1 cellular context compared by ENCODE assay signal in the genomic region with DNA sequence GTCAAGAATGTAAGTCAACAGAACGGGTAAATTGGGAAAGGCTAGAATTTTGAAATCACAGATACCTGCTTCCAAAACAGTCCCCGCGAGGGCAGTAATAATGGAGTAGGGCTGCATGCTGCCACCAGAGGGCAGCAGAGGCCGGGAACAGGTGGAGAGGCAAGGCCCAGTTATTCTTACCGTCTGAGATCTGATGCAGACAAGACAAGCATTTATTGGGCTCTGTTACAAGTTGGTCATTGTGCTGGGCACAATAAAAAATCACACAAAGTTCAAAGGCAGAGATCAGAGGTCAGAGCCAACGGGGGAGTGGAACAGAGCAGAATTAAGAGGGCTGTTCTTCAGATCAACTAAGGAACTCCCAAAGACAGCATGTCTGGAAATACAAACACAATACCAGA.
TF ChIP-seq lines count a peak whose summit lies in the region.

No MANE protein-coding gene starts in this region.

TF ChIP-seq in HepG2, 621 proteins besides CTCF, POLR2A, EP300 and RAD21 (continued from another document and continues in another):
- TF ChIP-seq, protein P1, sequence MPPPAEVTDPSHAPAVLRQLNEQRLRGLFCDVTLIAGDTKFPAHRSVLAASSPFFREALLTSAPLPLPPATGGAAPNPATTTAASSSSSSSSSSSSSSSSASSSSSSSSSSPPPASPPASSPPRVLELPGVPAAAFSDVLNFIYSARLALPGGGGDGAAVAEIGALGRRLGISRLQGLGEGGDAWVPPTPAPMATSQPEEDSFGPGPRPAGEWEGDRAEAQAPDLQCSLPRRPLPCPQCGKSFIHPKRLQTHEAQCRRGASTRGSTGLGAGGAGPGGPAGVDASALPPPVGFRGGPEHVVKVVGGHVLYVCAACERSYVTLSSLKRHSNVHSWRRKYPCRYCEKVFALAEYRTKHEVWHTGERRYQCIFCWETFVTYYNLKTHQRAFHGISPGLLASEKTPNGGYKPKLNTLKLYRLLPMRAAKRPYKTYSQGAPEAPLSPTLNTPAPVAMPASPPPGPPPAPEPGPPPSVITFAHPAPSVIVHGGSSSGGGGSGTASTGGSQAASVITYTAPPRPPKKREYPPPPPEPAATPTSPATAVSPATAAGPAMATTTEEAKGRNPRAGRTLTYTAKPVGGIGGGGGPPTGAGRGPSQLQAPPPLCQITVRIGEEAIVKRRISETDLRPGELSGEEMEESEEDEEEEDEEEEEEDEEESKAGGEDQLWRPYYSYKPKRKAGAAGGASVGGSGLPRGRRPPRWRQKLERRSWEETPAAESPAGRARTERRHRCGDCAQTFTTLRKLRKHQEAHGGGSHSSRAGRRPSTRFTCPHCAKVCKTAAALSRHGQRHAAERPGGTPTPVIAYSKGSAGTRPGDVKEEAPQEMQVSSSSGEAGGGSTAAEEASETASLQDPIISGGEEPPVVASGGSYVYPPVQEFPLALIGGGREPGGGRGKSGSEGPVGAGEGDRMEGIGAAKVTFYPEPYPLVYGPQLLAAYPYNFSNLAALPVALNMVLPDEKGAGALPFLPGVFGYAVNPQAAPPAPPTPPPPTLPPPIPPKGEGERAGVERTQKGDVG (CRISPR knock-in tag; IDR thresholded peaks at IDR 0.05; ENCODE audit: borderline replicate concordance) = no peak
- TF ChIP-seq, protein P2, sequence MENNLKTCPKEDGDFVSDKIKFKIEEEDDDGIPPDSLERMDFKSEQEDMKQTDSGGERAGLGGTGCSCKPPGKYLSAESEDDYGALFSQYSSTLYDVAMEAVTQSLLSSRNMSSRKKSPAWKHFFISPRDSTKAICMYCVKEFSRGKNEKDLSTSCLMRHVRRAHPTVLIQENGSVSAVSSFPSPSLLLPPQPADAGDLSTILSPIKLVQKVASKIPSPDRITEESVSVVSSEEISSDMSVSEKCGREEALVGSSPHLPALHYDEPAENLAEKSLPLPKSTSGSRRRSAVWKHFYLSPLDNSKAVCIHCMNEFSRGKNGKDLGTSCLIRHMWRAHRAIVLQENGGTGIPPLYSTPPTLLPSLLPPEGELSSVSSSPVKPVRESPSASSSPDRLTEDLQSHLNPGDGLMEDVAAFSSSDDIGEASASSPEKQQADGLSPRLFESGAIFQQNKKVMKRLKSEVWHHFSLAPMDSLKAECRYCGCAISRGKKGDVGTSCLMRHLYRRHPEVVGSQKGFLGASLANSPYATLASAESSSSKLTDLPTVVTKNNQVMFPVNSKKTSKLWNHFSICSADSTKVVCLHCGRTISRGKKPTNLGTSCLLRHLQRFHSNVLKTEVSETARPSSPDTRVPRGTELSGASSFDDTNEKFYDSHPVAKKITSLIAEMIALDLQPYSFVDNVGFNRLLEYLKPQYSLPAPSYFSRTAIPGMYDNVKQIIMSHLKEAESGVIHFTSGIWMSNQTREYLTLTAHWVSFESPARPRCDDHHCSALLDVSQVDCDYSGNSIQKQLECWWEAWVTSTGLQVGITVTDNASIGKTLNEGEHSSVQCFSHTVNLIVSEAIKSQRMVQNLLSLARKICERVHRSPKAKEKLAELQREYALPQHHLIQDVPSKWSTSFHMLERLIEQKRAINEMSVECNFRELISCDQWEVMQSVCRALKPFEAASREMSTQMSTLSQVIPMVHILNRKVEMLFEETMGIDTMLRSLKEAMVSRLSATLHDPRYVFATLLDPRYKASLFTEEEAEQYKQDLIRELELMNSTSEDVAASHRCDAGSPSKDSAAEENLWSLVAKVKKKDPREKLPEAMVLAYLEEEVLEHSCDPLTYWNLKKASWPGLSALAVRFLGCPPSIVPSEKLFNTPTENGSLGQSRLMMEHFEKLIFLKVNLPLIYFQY (CRISPR knock-in tag; IDR thresholded peaks at IDR 0.05; ENCODE audit: borderline replicate concordance) = peak; percentile 63; the same call in 1 of the 2 replicates
- TF ChIP-seq KDM4B (CRISPR knock-in tag; IDR thresholded peaks at IDR 0.05) (no peak), MIER3 (CRISPR knock-in tag; IDR thresholded peaks at IDR 0.05; ENCODE audit: borderline replicate concordance) (peak; percentile 32; the same call in 1 of the 2 replicates), HDAC2 (CRISPR knock-in tag; IDR thresholded peaks at IDR 0.05) (no peak), RBFOX2 (IDR thresholded peaks at IDR 0.05; ENCODE audit: low read depth, low read length) (no peak), GATA4 (IDR thresholded peaks at IDR 0.05; ENCODE audit: borderline replicate concordance, low read depth) (no peak), ZNF562 (CRISPR knock-in tag; IDR thresholded peaks at IDR 0.05; ENCODE audit: borderline replicate concordance) (no peak), GTF3A (CRISPR knock-in tag; conservative IDR thresholded peaks at IDR 0.05) (no peak), NR2F1 (CRISPR knock-in tag; IDR thresholded peaks at IDR 0.05) (0 out of 4 replicates have a peak, but pooled peaks of 1 of the 2 experiments have one; percentile 28), ZNF432 (CRISPR knock-in tag; IDR thresholded peaks at IDR 0.05; ENCODE audit: borderline replicate concordance) (no peak), ZNF326 (CRISPR knock-in tag; IDR thresholded peaks at IDR 0.05; ENCODE audit: borderline replicate concordance) (no peak), ZMAT3 (CRISPR knock-in tag; conservative IDR thresholded peaks at IDR 0.05) (no peak), HOXD1 (CRISPR knock-in tag; IDR thresholded peaks at IDR 0.05) (no peak), TEAD3 (CRISPR knock-in tag; optimal IDR thresholded peaks at IDR 0.05; ENCODE audit: borderline replicate concordance) (peak; percentile 33)
- TF ChIP-seq, protein P3, sequence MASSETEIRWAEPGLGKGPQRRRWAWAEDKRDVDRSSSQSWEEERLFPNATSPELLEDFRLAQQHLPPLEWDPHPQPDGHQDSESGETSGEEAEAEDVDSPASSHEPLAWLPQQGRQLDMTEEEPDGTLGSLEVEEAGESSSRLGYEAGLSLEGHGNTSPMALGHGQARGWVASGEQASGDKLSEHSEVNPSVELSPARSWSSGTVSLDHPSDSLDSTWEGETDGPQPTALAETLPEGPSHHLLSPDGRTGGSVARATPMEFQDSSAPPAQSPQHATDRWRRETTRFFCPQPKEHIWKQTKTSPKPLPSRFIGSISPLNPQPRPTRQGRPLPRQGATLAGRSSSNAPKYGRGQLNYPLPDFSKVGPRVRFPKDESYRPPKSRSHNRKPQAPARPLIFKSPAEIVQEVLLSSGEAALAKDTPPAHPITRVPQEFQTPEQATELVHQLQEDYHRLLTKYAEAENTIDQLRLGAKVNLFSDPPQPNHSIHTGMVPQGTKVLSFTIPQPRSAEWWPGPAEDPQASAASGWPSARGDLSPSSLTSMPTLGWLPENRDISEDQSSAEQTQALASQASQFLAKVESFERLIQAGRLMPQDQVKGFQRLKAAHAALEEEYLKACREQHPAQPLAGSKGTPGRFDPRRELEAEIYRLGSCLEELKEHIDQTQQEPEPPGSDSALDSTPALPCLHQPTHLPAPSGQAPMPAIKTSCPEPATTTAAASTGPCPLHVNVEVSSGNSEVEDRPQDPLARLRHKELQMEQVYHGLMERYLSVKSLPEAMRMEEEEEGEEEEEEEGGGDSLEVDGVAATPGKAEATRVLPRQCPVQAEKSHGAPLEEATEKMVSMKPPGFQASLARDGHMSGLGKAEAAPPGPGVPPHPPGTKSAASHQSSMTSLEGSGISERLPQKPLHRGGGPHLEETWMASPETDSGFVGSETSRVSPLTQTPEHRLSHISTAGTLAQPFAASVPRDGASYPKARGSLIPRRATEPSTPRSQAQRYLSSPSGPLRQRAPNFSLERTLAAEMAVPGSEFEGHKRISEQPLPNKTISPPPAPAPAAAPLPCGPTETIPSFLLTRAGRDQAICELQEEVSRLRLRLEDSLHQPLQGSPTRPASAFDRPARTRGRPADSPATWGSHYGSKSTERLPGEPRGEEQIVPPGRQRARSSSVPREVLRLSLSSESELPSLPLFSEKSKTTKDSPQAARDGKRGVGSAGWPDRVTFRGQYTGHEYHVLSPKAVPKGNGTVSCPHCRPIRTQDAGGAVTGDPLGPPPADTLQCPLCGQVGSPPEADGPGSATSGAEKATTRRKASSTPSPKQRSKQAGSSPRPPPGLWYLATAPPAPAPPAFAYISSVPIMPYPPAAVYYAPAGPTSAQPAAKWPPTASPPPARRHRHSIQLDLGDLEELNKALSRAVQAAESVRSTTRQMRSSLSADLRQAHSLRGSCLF (CRISPR knock-in tag; IDR thresholded peaks at IDR 0.05; ENCODE audit: borderline replicate concordance) = no peak
- TF ChIP-seq, protein P4, sequence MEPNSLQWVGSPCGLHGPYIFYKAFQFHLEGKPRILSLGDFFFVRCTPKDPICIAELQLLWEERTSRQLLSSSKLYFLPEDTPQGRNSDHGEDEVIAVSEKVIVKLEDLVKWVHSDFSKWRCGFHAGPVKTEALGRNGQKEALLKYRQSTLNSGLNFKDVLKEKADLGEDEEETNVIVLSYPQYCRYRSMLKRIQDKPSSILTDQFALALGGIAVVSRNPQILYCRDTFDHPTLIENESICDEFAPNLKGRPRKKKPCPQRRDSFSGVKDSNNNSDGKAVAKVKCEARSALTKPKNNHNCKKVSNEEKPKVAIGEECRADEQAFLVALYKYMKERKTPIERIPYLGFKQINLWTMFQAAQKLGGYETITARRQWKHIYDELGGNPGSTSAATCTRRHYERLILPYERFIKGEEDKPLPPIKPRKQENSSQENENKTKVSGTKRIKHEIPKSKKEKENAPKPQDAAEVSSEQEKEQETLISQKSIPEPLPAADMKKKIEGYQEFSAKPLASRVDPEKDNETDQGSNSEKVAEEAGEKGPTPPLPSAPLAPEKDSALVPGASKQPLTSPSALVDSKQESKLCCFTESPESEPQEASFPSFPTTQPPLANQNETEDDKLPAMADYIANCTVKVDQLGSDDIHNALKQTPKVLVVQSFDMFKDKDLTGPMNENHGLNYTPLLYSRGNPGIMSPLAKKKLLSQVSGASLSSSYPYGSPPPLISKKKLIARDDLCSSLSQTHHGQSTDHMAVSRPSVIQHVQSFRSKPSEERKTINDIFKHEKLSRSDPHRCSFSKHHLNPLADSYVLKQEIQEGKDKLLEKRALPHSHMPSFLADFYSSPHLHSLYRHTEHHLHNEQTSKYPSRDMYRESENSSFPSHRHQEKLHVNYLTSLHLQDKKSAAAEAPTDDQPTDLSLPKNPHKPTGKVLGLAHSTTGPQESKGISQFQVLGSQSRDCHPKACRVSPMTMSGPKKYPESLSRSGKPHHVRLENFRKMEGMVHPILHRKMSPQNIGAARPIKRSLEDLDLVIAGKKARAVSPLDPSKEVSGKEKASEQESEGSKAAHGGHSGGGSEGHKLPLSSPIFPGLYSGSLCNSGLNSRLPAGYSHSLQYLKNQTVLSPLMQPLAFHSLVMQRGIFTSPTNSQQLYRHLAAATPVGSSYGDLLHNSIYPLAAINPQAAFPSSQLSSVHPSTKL (CRISPR knock-in tag; IDR thresholded peaks at IDR 0.05) = peak; percentile 61
- TF ChIP-seq, protein P5, sequence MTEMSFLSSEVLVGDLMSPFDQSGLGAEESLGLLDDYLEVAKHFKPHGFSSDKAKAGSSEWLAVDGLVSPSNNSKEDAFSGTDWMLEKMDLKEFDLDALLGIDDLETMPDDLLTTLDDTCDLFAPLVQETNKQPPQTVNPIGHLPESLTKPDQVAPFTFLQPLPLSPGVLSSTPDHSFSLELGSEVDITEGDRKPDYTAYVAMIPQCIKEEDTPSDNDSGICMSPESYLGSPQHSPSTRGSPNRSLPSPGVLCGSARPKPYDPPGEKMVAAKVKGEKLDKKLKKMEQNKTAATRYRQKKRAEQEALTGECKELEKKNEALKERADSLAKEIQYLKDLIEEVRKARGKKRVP (CRISPR knock-in tag; IDR thresholded peaks at IDR 0.05) = no peak
- TF ChIP-seq, protein P6, sequence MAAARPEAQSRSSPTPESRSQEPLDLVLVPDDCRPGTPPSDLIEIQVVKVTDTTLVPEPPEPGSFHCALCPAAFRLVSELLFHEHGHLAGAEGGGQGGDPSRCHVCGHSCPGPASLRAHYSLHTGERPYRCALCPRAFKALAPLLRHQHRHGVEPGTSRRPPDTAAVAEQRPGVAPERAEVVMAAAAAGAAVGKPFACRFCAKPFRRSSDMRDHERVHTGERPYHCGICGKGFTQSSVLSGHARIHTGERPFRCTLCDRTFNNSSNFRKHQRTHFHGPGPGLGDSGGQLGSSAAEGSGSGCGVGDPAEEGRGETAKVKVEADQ (CRISPR knock-in tag; IDR thresholded peaks at IDR 0.05; ENCODE audit: borderline replicate concordance) = no peak
- TF ChIP-seq, protein P7, sequence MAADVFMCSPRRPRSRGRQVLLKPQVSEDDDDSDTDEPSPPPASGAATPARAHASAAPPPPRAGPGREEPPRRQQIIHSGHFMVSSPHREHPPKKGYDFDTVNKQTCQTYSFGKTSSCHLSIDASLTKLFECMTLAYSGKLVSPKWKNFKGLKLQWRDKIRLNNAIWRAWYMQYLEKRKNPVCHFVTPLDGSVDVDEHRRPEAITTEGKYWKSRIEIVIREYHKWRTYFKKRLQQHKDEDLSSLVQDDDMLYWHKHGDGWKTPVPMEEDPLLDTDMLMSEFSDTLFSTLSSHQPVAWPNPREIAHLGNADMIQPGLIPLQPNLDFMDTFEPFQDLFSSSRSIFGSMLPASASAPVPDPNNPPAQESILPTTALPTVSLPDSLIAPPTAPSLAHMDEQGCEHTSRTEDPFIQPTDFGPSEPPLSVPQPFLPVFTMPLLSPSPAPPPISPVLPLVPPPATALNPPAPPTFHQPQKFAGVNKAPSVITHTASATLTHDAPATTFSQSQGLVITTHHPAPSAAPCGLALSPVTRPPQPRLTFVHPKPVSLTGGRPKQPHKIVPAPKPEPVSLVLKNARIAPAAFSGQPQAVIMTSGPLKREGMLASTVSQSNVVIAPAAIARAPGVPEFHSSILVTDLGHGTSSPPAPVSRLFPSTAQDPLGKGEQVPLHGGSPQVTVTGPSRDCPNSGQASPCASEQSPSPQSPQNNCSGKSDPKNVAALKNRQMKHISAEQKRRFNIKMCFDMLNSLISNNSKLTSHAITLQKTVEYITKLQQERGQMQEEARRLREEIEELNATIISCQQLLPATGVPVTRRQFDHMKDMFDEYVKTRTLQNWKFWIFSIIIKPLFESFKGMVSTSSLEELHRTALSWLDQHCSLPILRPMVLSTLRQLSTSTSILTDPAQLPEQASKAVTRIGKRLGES (CRISPR knock-in tag; IDR thresholded peaks at IDR 0.05; ENCODE audit: borderline replicate concordance) = no peak
- TF ChIP-seq, protein P8, sequence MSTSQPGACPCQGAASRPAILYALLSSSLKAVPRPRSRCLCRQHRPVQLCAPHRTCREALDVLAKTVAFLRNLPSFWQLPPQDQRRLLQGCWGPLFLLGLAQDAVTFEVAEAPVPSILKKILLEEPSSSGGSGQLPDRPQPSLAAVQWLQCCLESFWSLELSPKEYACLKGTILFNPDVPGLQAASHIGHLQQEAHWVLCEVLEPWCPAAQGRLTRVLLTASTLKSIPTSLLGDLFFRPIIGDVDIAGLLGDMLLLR (CRISPR knock-in tag; IDR thresholded peaks at IDR 0.05) = no peak
- TF ChIP-seq, protein P9, sequence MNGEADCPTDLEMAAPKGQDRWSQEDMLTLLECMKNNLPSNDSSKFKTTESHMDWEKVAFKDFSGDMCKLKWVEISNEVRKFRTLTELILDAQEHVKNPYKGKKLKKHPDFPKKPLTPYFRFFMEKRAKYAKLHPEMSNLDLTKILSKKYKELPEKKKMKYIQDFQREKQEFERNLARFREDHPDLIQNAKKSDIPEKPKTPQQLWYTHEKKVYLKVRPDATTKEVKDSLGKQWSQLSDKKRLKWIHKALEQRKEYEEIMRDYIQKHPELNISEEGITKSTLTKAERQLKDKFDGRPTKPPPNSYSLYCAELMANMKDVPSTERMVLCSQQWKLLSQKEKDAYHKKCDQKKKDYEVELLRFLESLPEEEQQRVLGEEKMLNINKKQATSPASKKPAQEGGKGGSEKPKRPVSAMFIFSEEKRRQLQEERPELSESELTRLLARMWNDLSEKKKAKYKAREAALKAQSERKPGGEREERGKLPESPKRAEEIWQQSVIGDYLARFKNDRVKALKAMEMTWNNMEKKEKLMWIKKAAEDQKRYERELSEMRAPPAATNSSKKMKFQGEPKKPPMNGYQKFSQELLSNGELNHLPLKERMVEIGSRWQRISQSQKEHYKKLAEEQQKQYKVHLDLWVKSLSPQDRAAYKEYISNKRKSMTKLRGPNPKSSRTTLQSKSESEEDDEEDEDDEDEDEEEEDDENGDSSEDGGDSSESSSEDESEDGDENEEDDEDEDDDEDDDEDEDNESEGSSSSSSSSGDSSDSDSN (CRISPR knock-in tag; IDR thresholded peaks at IDR 0.05) = no peak
